In the genomic region with DNA sequence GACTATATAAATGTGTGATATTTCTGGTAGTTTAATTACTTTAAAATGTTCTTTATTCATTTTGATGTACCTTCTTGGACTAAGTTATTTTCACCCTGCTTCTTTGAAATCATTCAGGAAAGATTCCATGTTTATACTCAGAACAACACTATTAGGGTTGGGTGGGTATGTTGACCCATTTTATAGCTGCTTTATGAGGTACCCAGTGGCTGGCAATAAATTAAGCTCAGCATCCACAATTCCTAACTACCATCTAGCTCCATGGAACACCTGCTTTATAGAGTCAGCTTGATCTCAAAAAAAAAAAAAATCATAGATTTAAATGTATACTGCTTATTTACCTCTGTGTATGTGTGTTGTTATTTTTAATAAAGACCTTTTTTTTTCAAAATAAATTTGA, we compare ENCODE assay signal across 8 cellular contexts.
"Had no signal": no experiment of that assay in that cellular context is flagged by ENCODE, and none has a peak within 500 bp of the region (broad histone marks: within the 10 kb centered on the region; RNA-seq: fewer than 3 reads in every experiment).

No MANE protein-coding gene starts in this region.

- H3K4me3 ChIP-seq: GM23338, HAP-1 had no signal

- ATAC-seq: GM23338, HCT116 had no signal

- H3K36me3 ChIP-seq: HAP-1 had no signal

- H2AFZ ChIP-seq: GM23338 had no signal

- DNase-seq: GOT3, H7, H9, HCEC 1CT, HFFc6 had no signal

- H3K4me1 ChIP-seq: HAP-1 had no signal

- H3K9me3 ChIP-seq: HAP-1 had no signal

- H3K4me2 ChIP-seq: GM23338 had no signal
